ENCODE assay signal across 1 cellular context in the genomic region with DNA sequence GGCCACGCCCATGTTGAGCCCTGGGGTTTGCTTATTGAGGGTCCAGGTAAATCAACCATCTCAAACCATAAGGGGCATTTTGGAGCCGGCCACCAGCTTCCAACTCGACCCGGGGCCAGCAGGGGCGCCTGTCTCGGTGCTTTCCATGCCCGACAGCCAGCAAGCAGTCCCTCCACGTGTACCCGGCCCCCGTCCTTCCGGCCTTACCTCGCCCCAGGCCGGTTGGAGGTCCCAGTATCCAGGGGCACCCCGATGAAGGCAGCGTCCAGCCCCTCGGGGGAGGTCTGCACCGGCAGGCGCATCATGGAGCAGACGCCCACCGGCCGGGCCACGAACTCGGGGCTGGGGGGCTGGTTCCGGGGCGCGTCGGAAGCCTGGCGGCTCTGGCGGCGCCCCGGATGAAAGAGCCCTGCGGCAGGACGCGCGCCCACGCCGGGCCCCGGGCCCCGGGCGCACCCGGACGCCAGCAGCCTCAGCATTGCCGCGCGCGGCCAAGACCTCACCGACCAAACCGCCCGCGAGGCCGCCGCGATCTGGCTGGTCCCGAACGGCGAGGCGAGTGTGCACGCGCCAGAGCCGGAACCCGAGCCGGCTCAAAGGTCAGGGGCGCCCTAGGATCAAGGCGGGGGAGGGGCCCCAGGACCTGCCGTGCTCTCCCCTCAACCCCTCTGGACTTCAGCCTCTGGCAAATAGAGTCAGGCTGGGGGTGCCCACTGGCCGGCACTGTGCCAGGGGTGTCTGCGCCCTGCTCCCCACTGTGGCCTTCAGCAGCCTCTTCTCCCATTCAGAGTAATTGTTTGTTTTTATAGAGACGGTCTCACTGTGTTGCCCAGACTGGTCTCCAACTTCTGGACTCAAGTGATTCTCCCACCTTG.
TF ChIP-seq lines count a peak whose summit lies in the region.

A gene with protein sequence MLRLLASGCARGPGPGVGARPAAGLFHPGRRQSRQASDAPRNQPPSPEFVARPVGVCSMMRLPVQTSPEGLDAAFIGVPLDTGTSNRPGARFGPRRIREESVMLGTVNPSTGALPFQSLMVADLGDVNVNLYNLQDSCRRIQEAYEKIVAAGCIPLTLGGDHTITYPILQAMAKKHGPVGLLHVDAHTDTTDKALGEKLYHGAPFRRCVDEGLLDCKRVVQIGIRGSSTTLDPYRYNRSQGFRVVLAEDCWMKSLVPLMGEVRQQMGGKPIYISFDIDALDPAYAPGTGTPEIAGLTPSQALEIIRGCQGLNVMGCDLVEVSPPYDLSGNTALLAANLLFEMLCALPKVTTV (minus strand): TSS at position 563 of the 875 bp plus-strand sequence. CDS start 84 bp downstream, at position 479.

TF ChIP-seq in HepG2, 621 proteins besides CTCF, POLR2A, EP300 and RAD21 (continued from another document and continues in another):
- TF ChIP-seq ZNF20 (CRISPR knock-in tag; IDR thresholded peaks at IDR 0.05) (no peak), ZNF792 (CRISPR knock-in tag; IDR thresholded peaks at IDR 0.05) (peak; percentile 76), ZC3H4 (CRISPR knock-in tag; IDR thresholded peaks at IDR 0.05; ENCODE audit: borderline replicate concordance) (no peak), ZNF589 (CRISPR knock-in tag; conservative IDR thresholded peaks at IDR 0.05) (no peak), RERE (CRISPR knock-in tag; IDR thresholded peaks at IDR 0.05; ENCODE audit: low read depth) (0 out of 2 replicates have a peak, but pooled peaks have one; percentile 68), PLRG1 (conservative IDR thresholded peaks at IDR 0.05) (no peak), HMG20B (CRISPR knock-in tag; conservative IDR thresholded peaks at IDR 0.05) (peak; percentile 75), ZNF331 (CRISPR knock-in tag; IDR thresholded peaks at IDR 0.05) (peak; percentile 74; the same call in 1 of the 2 replicates), CBX5 (CRISPR knock-in tag; IDR thresholded peaks at IDR 0.05; ENCODE audit: borderline replicate concordance) (peak; percentile 87; the same call in 1 of the 2 replicates), TAF1 (CRISPR knock-in tag; IDR thresholded peaks at IDR 0.05) (peak; percentile 79), ZNF558 (CRISPR knock-in tag; IDR thresholded peaks at IDR 0.05; ENCODE audit: borderline replicate concordance) (no peak; the same call in 1 of the 2 replicates), ZNF709 (CRISPR knock-in tag; IDR thresholded peaks at IDR 0.05) (0 out of 2 replicates have a peak, but pooled peaks have one; percentile 72), SRSF1 (optimal IDR thresholded peaks at IDR 0.05; ENCODE audit: low read depth, low read length) (peak; percentile 80), PPARG (CRISPR knock-in tag; conservative IDR thresholded peaks at IDR 0.05) (peak; percentile 83), YEATS4 (CRISPR knock-in tag; IDR thresholded peaks at IDR 0.05; ENCODE audit: borderline replicate concordance) (peak; percentile 97), NKX3-1 (CRISPR knock-in tag; IDR thresholded peaks at IDR 0.05) (peak; percentile 53; the same call in 1 of the 2 replicates), KDM5A (IDR thresholded peaks at IDR 0.05; ENCODE audit: borderline replicate concordance, low read length) (0 out of 2 replicates have a peak, but pooled peaks have one; percentile 23), TCF7 (IDR thresholded peaks at IDR 0.05; ENCODE audit: low read depth) (peak; percentile 45; the same call in 1 of the 2 replicates), NFE2 (CRISPR knock-in tag; IDR thresholded peaks at IDR 0.05) (no peak), SIN3B (IDR thresholded peaks at IDR 0.05; ENCODE audit: low read length) (no peak), GTF3A (CRISPR knock-in tag; conservative IDR thresholded peaks at IDR 0.05) (peak; percentile 91; the same call in 1 of the 2 replicates), KLF6 (CRISPR knock-in tag; IDR thresholded peaks at IDR 0.05) (peak; percentile 66; the same call in 1 of the 2 replicates), AKAP8 (CRISPR knock-in tag; IDR thresholded peaks at IDR 0.05) (peak; percentile 67; the same call in 1 of the 2 replicates), KAT8 (CRISPR knock-in tag; IDR thresholded peaks at IDR 0.05) (peak; percentile 77), KAT2B (IDR thresholded peaks at IDR 0.05; ENCODE audit: borderline replicate concordance, low read depth, low read length) (no peak), ZNF3 (CRISPR knock-in tag; IDR thresholded peaks at IDR 0.05) (0 out of 2 replicates have a peak, but pooled peaks have one; percentile 57), ZNF746 (CRISPR knock-in tag; IDR thresholded peaks at IDR 0.05) (peak; percentile 77), FOXA1 (IDR thresholded peaks at IDR 0.05) (no peak), FOXA1 (CRISPR knock-in tag; IDR thresholded peaks at IDR 0.05) (peak; percentile 64), POGZ (CRISPR knock-in tag; IDR thresholded peaks at IDR 0.05) (peak; percentile 76; the same call in 1 of the 2 replicates), NR2F6 (IDR thresholded peaks at IDR 0.05) (peak; percentile 67), NR2F6 (CRISPR knock-in tag; IDR thresholded peaks at IDR 0.05) (peak; percentile 93), ZNF512B (CRISPR knock-in tag; IDR thresholded peaks at IDR 0.05; ENCODE audit: borderline replicate concordance) (peak; percentile 67; the same call in 1 of the 2 replicates), ARID3A (IDR thresholded peaks at IDR 0.05; ENCODE audit: low read depth, low read length) (peak; percentile 38; the same call in 1 of the 2 replicates)
- TF ChIP-seq, protein P1, sequence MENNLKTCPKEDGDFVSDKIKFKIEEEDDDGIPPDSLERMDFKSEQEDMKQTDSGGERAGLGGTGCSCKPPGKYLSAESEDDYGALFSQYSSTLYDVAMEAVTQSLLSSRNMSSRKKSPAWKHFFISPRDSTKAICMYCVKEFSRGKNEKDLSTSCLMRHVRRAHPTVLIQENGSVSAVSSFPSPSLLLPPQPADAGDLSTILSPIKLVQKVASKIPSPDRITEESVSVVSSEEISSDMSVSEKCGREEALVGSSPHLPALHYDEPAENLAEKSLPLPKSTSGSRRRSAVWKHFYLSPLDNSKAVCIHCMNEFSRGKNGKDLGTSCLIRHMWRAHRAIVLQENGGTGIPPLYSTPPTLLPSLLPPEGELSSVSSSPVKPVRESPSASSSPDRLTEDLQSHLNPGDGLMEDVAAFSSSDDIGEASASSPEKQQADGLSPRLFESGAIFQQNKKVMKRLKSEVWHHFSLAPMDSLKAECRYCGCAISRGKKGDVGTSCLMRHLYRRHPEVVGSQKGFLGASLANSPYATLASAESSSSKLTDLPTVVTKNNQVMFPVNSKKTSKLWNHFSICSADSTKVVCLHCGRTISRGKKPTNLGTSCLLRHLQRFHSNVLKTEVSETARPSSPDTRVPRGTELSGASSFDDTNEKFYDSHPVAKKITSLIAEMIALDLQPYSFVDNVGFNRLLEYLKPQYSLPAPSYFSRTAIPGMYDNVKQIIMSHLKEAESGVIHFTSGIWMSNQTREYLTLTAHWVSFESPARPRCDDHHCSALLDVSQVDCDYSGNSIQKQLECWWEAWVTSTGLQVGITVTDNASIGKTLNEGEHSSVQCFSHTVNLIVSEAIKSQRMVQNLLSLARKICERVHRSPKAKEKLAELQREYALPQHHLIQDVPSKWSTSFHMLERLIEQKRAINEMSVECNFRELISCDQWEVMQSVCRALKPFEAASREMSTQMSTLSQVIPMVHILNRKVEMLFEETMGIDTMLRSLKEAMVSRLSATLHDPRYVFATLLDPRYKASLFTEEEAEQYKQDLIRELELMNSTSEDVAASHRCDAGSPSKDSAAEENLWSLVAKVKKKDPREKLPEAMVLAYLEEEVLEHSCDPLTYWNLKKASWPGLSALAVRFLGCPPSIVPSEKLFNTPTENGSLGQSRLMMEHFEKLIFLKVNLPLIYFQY (CRISPR knock-in tag; IDR thresholded peaks at IDR 0.05; ENCODE audit: borderline replicate concordance): peak; percentile 70; the same call in 1 of the 2 replicates
- TF ChIP-seq, protein P2, sequence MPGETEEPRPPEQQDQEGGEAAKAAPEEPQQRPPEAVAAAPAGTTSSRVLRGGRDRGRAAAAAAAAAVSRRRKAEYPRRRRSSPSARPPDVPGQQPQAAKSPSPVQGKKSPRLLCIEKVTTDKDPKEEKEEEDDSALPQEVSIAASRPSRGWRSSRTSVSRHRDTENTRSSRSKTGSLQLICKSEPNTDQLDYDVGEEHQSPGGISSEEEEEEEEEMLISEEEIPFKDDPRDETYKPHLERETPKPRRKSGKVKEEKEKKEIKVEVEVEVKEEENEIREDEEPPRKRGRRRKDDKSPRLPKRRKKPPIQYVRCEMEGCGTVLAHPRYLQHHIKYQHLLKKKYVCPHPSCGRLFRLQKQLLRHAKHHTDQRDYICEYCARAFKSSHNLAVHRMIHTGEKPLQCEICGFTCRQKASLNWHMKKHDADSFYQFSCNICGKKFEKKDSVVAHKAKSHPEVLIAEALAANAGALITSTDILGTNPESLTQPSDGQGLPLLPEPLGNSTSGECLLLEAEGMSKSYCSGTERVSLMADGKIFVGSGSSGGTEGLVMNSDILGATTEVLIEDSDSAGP (CRISPR knock-in tag; IDR thresholded peaks at IDR 0.05; ENCODE audit: borderline replicate concordance): peak; percentile 91
- TF ChIP-seq, protein P3, sequence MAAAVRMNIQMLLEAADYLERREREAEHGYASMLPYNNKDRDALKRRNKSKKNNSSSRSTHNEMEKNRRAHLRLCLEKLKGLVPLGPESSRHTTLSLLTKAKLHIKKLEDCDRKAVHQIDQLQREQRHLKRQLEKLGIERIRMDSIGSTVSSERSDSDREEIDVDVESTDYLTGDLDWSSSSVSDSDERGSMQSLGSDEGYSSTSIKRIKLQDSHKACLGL (CRISPR knock-in tag; IDR thresholded peaks at IDR 0.05): peak; percentile 94
- TF ChIP-seq, protein P4, sequence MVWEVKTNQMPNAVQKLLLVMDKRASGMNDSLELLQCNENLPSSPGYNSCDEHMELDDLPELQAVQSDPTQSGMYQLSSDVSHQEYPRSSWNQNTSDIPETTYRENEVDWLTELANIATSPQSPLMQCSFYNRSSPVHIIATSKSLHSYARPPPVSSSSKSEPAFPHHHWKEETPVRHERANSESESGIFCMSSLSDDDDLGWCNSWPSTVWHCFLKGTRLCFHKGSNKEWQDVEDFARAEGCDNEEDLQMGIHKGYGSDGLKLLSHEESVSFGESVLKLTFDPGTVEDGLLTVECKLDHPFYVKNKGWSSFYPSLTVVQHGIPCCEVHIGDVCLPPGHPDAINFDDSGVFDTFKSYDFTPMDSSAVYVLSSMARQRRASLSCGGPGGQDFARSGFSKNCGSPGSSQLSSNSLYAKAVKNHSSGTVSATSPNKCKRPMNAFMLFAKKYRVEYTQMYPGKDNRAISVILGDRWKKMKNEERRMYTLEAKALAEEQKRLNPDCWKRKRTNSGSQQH (CRISPR knock-in tag; IDR thresholded peaks at IDR 0.05; ENCODE audit: low read depth): no peak
